2 cellular contexts compared by ENCODE assay signal in genomic region chr15:27527490-27528067, GRCh38.
TF ChIP-seq lines count a peak whose summit lies in the region.

No MANE protein-coding gene starts in this region.

TF ChIP-seq in HEK293T, 16 proteins besides CTCF, POLR2A, EP300 and RAD21:
- TF ChIP-seq SP1 (IDR thresholded peaks at IDR 0.05): no peak
- TF ChIP-seq FOXM1 (IDR thresholded peaks at IDR 0.05; ENCODE audit: borderline replicate concordance): no peak
- no peak for TF ChIP-seq ARNT (IDR thresholded peaks at IDR 0.05)
- TF ChIP-seq NFRKB (IDR thresholded peaks at IDR 0.05): no peak
- no peak for TF ChIP-seq SUZ12 (IDR thresholded peaks at IDR 0.05)
- TF ChIP-seq HDGF (IDR thresholded peaks at IDR 0.05; ENCODE audit: borderline replicate concordance): no peak
- no peak for TF ChIP-seq FOXK2 (IDR thresholded peaks at IDR 0.05)
- no peak for TF ChIP-seq FOXA1 (IDR thresholded peaks at IDR 0.05)
- no peak for TF ChIP-seq PKNOX1 (IDR thresholded peaks at IDR 0.05)
- TF ChIP-seq ELF4 (IDR thresholded peaks at IDR 0.05): no peak
- no peak for TF ChIP-seq L3MBTL2 (conservative IDR thresholded peaks at IDR 0.05)
- no peak for TF ChIP-seq CTBP1 (IDR thresholded peaks at IDR 0.05; ENCODE audit: borderline replicate concordance)
- no peak for TF ChIP-seq TARDBP (IDR thresholded peaks at IDR 0.05)
- no peak for TF ChIP-seq LEF1 (IDR thresholded peaks at IDR 0.05; ENCODE audit: borderline replicate concordance)
- no peak for TF ChIP-seq ZNF384 (IDR thresholded peaks at IDR 0.05)

TF ChIP-seq in H1, 55 proteins besides CTCF, POLR2A, EP300 and RAD21:
- no peak for TF ChIP-seq CHD1 (IDR thresholded peaks at IDR 0.05; ENCODE audit: low read depth, low read length)
- TF ChIP-seq JUN (IDR thresholded peaks at IDR 0.05; ENCODE audit: low read depth, low read length): no peak
- no peak for TF ChIP-seq SUZ12 (IDR thresholded peaks at IDR 0.05; ENCODE audit: low read length)
- no peak for TF ChIP-seq RFX5 (IDR thresholded peaks at IDR 0.05; ENCODE audit: borderline replicate concordance, low read depth, low read length)
- TF ChIP-seq CBX5 (IDR thresholded peaks at IDR 0.05; ENCODE audit: low read depth, low read length): no peak
- TF ChIP-seq, protein P1, sequence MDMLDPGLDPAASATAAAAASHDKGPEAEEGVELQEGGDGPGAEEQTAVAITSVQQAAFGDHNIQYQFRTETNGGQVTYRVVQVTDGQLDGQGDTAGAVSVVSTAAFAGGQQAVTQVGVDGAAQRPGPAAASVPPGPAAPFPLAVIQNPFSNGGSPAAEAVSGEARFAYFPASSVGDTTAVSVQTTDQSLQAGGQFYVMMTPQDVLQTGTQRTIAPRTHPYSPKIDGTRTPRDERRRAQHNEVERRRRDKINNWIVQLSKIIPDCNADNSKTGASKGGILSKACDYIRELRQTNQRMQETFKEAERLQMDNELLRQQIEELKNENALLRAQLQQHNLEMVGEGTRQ (IDR thresholded peaks at IDR 0.05; ENCODE audit: low read length): no peak
- TF ChIP-seq SRF (IDR thresholded peaks at IDR 0.05; ENCODE audit: low read depth, low read length): no peak
- no peak for TF ChIP-seq FOSL1 (IDR thresholded peaks at IDR 0.05; ENCODE audit: insufficient read depth, low read depth, low read length)
- TF ChIP-seq EGR1 (IDR thresholded peaks at IDR 0.05; ENCODE audit: borderline replicate concordance, low read depth, low read length): no peak
- no peak for TF ChIP-seq TAF1 (IDR thresholded peaks at IDR 0.05; ENCODE audit: low read depth, low read length)
- TF ChIP-seq KDM1A (IDR thresholded peaks at IDR 0.05; ENCODE audit: borderline replicate concordance, low read length): no peak
- TF ChIP-seq, protein P2, sequence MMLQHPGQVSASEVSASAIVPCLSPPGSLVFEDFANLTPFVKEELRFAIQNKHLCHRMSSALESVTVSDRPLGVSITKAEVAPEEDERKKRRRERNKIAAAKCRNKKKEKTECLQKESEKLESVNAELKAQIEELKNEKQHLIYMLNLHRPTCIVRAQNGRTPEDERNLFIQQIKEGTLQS (IDR thresholded peaks at IDR 0.05; ENCODE audit: insufficient read depth, low read depth, low read length): no peak
- TF ChIP-seq RBBP5 (IDR thresholded peaks at IDR 0.05; ENCODE audit: borderline replicate concordance, low read depth, low read length): no peak
- TF ChIP-seq SP1 (IDR thresholded peaks at IDR 0.05; ENCODE audit: low read depth, low read length): no peak
- no peak for TF ChIP-seq ZNF274 (IDR thresholded peaks at IDR 0.05; ENCODE audit: borderline replicate concordance, extremely low read depth, low read length)
- no peak for TF ChIP-seq E2F6 (IDR thresholded peaks at IDR 0.05)
- no peak for TF ChIP-seq TAF7 (optimal IDR thresholded peaks at IDR 0.05; ENCODE audit: borderline replicate concordance, low read depth, low read length)
- TF ChIP-seq BRCA1 (IDR thresholded peaks at IDR 0.05; ENCODE audit: low read depth, low read length): no peak
- TF ChIP-seq SIRT6 (IDR thresholded peaks at IDR 0.05; ENCODE audit: low read length): no peak
- no peak for TF ChIP-seq SIX5 (IDR thresholded peaks at IDR 0.05; ENCODE audit: low read depth, low read length)
